Comparison of ENCODE assay signal across 1 cellular context in genomic region chr1:119790481-119791198, GRCh38.
TF ChIP-seq lines count a peak whose summit lies in the region.

No MANE protein-coding gene starts in this region.

TF ChIP-seq in GM23338, 12 proteins besides CTCF, POLR2A, EP300 and RAD21 (continued from another document):
- TF ChIP-seq STAT1 (IDR thresholded peaks at IDR 0.05; ENCODE audit: unreplicated experiment) (no peak), JUNB (IDR thresholded peaks at IDR 0.05; ENCODE audit: unreplicated experiment) (no peak), CREB1 (CRISPR knock-in tag; IDR thresholded peaks at IDR 0.05; ENCODE audit: low read depth) (no peak), ZNF462 (CRISPR knock-in tag; IDR thresholded peaks at IDR 0.05) (no peak), REST (IDR thresholded peaks at IDR 0.05; ENCODE audit: unreplicated experiment) (no peak), ZNF114 (CRISPR knock-in tag; IDR thresholded peaks at IDR 0.05) (no peak), NANOG (IDR thresholded peaks at IDR 0.05; ENCODE audit: borderline replicate concordance) (no peak), EZH2phosphoT487 (IDR thresholded peaks at IDR 0.05; ENCODE audit: unreplicated experiment) (no peak), ZNF331 (CRISPR knock-in tag; IDR thresholded peaks at IDR 0.05; ENCODE audit: low read depth) (no peak), POLR2AphosphoS5 (IDR thresholded peaks at IDR 0.05; ENCODE audit: low read depth) (no peak)
- TF ChIP-seq, protein P1, sequence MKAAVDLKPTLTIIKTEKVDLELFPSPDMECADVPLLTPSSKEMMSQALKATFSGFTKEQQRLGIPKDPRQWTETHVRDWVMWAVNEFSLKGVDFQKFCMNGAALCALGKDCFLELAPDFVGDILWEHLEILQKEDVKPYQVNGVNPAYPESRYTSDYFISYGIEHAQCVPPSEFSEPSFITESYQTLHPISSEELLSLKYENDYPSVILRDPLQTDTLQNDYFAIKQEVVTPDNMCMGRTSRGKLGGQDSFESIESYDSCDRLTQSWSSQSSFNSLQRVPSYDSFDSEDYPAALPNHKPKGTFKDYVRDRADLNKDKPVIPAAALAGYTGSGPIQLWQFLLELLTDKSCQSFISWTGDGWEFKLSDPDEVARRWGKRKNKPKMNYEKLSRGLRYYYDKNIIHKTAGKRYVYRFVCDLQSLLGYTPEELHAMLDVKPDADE (IDR thresholded peaks at IDR 0.05) = no peak
